ENCODE assay signal across 8 cellular contexts in the genomic region with DNA sequence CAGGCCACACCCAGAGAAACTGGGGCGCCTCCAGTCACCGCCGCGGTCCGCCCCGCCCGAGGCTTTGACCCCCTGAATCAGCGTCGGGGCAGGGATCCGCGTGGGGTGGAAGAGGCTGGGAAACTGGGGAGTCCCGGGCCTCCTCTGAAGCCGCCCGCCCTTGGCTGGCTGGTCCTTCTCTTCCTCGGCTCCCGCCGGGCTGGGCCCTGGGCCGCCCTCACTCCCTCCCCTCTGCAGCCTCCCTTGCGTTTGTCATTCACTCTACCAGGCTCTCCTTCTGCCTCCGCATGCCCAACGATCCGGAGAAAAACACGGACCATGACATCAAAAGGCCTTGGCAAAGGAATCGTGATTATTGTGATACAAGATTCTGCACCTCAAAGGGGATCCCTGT. TPM values are rescaled to one million over a fixed set of nuclear protein-coding genes. Genes with fewer than 3 reads are reported as not detected.
A peak's percentile ranks its signal among the peaks of the same experiment; 100 is the strongest.
DNase-seq lines count a peak whose midpoint lies in the region; ATAC-seq and TF ChIP-seq lines count a peak whose summit lies in the region.
"Not testable (repeated sequence)": the region's sequence is repeated elsewhere in the genome, so short reads cannot be mapped to it uniquely, and the experiment has no call there.

No MANE protein-coding gene starts in this region.

- H3K27ac ChIP-seq in right atrium auricular region (peak overlapping the region; percentile 57 to 59), lower lobe of right lung (peak overlapping the region; percentile 71), ovary (peak overlapping the region in 1 of 2 donors; percentile 33), spleen (peak overlapping the region in 5 of 8 donors; percentile 39 to 81 (median 74))
- H3K27ac ChIP-seq in vagina = not testable (repeated sequence)

- TF ChIP-seq POLR2A in ovary (IDR thresholded peaks at IDR 0.05); spleen (IDR thresholded peaks at IDR 0.05); vagina (IDR thresholded peaks at IDR 0.05): not testable (repeated sequence)

- not testable (repeated sequence) for TF ChIP-seq CTCF in WTC11 (IDR thresholded peaks at IDR 0.05); right atrium auricular region (IDR thresholded peaks at IDR 0.05); lower lobe of right lung (IDR thresholded peaks at IDR 0.05); ovary (IDR thresholded peaks at IDR 0.05); spleen (IDR thresholded peaks at IDR 0.05 in 8 of 11, conservative IDR thresholded peaks at IDR 0.05 in 3 of 11); vagina (IDR thresholded peaks at IDR 0.05)

- POLR2A ChIA-PET in WTC11 (lab: Charles Lee) = not testable (repeated sequence)

- intact Hi-C loops in lower lobe of right lung (cut with DNase I); ovary (cut with DNase I); spleen (cut with DNase I; ENCODE audit: low total_unique reads); vagina (cut with DNase I): not testable (repeated sequence)

- H3K4me3 Mint-ChIP-seq in WTC11 = peak overlapping the region; percentile 43; the same call in 1 of the 2 replicates

- WGBS in ovary, 3 donors = 13 to 18% methylated on average over 5 to 6 of the region's 24 CpGs; no CpG with 5 or more reads in 1 of the 3 donors
- 30 to 34% methylated on average over 5 of the region's 24 CpGs; no CpG with 5 or more reads in 3 of the 5 donors for WGBS in spleen, 5 donors

- H3K9me3 Mint-ChIP-seq in WTC11 = not testable (repeated sequence)

- peak overlapping the region; percentile 48 to 60 for H3K4me3 ChIP-seq in right atrium auricular region
- H3K4me3 ChIP-seq in lower lobe of right lung = peak overlapping the region; percentile 56
- H3K4me3 ChIP-seq in ovary = peak overlapping the region; percentile 39
- H3K4me3 ChIP-seq in spleen = peak overlapping the region in 6 of 8 donors; percentile 22 to 68 (median 38)
- peak overlapping the region; percentile 45 to 63 for H3K4me3 ChIP-seq in vagina

- not testable (repeated sequence) for H3K36me3 Mint-ChIP-seq in WTC11

- not testable (repeated sequence) for H3K27me3 ChIP-seq in right atrium auricular region; lower lobe of right lung (ENCODE audit: low read depth); ovary; spleen (replicated peaks in 1 of 7); vagina

- not testable (repeated sequence) for H3K9me3 ChIP-seq in right atrium auricular region, lower lobe of right lung, ovary, spleen, vagina

- not testable (repeated sequence) for H3K27me3 Mint-ChIP-seq in WTC11 (ENCODE audit: low read depth)

- TF ChIP-seq EP300 in ovary (IDR thresholded peaks at IDR 0.05) = not testable (repeated sequence)

- H3K4me1 Mint-ChIP-seq in WTC11 = not testable (repeated sequence)

- ATAC-seq in GM18498 (IDR thresholded peaks at IDR 0.05; ENCODE audit: unreplicated experiment) (peak; percentile 17), WTC11 (peak; percentile 22), esophagus mucosa (peak; percentile 12), lower lobe of right lung (peak; percentile 60 to 71)

- not testable (repeated sequence) for H3K4me1 ChIP-seq in right atrium auricular region; lower lobe of right lung; ovary (ENCODE audit: insufficient read depth); spleen; vagina

- not testable (repeated sequence) for DNase-seq in WTC11 (ENCODE audit: low spot score); right atrium auricular region (ENCODE audit: low spot score); lower lobe of right lung; ovary; spleen; vagina (ENCODE audit: extremely low spot score in 2 of 2)

- H3K36me3 ChIP-seq in right atrium auricular region, lower lobe of right lung, ovary, spleen, vagina: not testable (repeated sequence)

- CTCF ChIA-PET in WTC11 (lab: Charles Lee) = not testable (repeated sequence)

- not testable (repeated sequence) for H3K27ac Mint-ChIP-seq in WTC11

RNA-seq across cellular contexts. Expression of a gene that starts 14.5 kb away (rescaled TPM):
- total RNA-seq in WTC11 (2021) (0.26 to 0.46 TPM (median 0.46 TPM) in 3 replicates), esophagus mucosa (0.36 TPM), right atrium auricular region (under 1 TPM in 1 of 2 donors, not detected in 1; 0.47 TPM), lower lobe of right lung (2.7 TPM), ovary (1 to 10 TPM in 2 of 7 donors, under 1 TPM in 4, not detected in 1; 0.12 to 1.5 (median 0.39) TPM), spleen (1 to 10 TPM in 5 of 7 donors, under 1 TPM in 2; 0.47 to 5.3 (median 1.7) TPM), vagina (1.2 TPM)
- polyA plus RNA-seq in ovary (under 1 TPM; 0.47 to 0.64 TPM), spleen (1 to 10 TPM in 2 of 3 donors, under 1 TPM in 1; 0.99 to 4.1 (median 1.3) TPM)

Comparison
In these comparisons a context has a peak if more than half of its experiments do, and no peak if none do; other contexts are left out.
1. ATAC-seq: peak in every context shown above with its lines; median percentile 66 in lower lobe of right lung; 22 in WTC11; 17 in GM18498; 12 in esophagus mucosa.